ENCODE assay signal across 30 cellular contexts in genomic region chr1:184669400-184669799, GRCh38.
"Had no signal": no experiment of that assay in that cellular context is flagged by ENCODE, and none has a peak within 500 bp of the region (broad histone marks: within the 10 kb centered on the region; RNA-seq: fewer than 3 reads in every experiment).

No MANE protein-coding gene starts in this region.

- H3K4me3 Mint-ChIP-seq: activated B cell treated with CpG ODN at 0.5 μM for 24 hours; activated CD8-positive, alpha-beta T cell treated with anti-CD3 and anti-CD28 coated beads for 36 hours; activated T-cell treated with anti-CD3 and anti-CD28 coated beads, Interleukin-2, amount 50 U/mL, for 4 hours; central memory CD8-positive, alpha-beta T cell; natural killer cell treated with Interleukin-12 subunit alpha and Interleukin-12 subunit beta and Interleukin-15 and Interleukin-18, amount 100 ng/mL, for 72 hours; stimulated activated effector memory CD8-positive, alpha-beta T cell treated with anti-CD3 and anti-CD28 coated beads, Interleukin-12 subunit alpha, Interleukin-12 subunit beta, amount 100 ng/mL, for 72 hours; stimulated activated naive CD8-positive, alpha-beta T cell treated with anti-CD3 and anti-CD28 coated beads, Interleukin-15, amount 100 ng/mL, for 72 hours; type B pancreatic cell had no signal

- H3K36me3 ChIP-seq: left ventricle myocardium inferior, ovary, sigmoid colon, uterus had no signal

- H3K27ac Mint-ChIP-seq: activated B cell treated with CpG ODN at 0.5 μM for 24 hours; activated CD8-positive, alpha-beta T cell treated with anti-CD3 and anti-CD28 coated beads for 36 hours; activated naive CD4-positive, alpha-beta T cell treated with anti-CD3 and anti-CD28 coated beads, Interleukin-2, amount 50 U/mL, for 72 hours; natural killer cell treated with Interleukin-12 subunit alpha and Interleukin-12 subunit beta and Interleukin-15 and Interleukin-18, amount 100 ng/mL, for 72 hours; stimulated activated effector memory CD8-positive, alpha-beta T cell treated with anti-CD3 and anti-CD28 coated beads, Interleukin-12 subunit alpha, Interleukin-12 subunit beta, amount 100 ng/mL, for 72 hours; stimulated activated naive CD8-positive, alpha-beta T cell treated with anti-CD3 and anti-CD28 coated beads, Interleukin-15, amount 100 ng/mL, for 72 hours had no signal

- H3K4me1 ChIP-seq: uterus had no signal

- DNase-seq: activated B cell treated with CpG ODN at 0.5 μM for 24 hours; activated CD4-positive, alpha-beta T cell treated with anti-CD3 and anti-CD28 coated beads, Interleukin-2, amount 50 U/mL, for 1 hour; activated CD8-positive, alpha-beta T cell treated with anti-CD3 and anti-CD28 coated beads for 36 hours; activated naive CD4-positive, alpha-beta T cell; activated T-cell treated with anti-CD3 and anti-CD28 coated beads, Interleukin-2, amount 50 U/mL, for 4 hours; anterior cingulate cortex; dermis blood vessel endothelial cell; effector CD8-positive, alpha-beta T cell; islet precursor cell; left ventricle myocardium inferior; mucosa of descending colon; ovary; psoas muscle; sigmoid colon; small intestine; stimulated activated CD4-positive, alpha-beta T cell treated with anti-CD3 and anti-CD28 coated beads, Interleukin-4, amount 100 ng/mL, for 24 hours; stimulated activated naive CD8-positive, alpha-beta T cell treated with anti-CD3 and anti-CD28 coated beads, Interleukin-15, amount 100 ng/mL, for 72 hours; substantia nigra; SW 1271; T-helper 2 cell; uterus had no signal

- H3K4me3 ChIP-seq: left ventricle myocardium inferior, lung, mucosa of descending colon, ovary, psoas muscle, sigmoid colon, uterus had no signal

- H3K4me1 Mint-ChIP-seq: activated B cell treated with CpG ODN at 0.5 μM for 24 hours; central memory CD8-positive, alpha-beta T cell; stimulated activated effector memory CD8-positive, alpha-beta T cell treated with anti-CD3 and anti-CD28 coated beads, Interleukin-12 subunit alpha, Interleukin-12 subunit beta, amount 100 ng/mL, for 72 hours had no signal

- H3K36me3 Mint-ChIP-seq: activated naive CD4-positive, alpha-beta T cell treated with anti-CD3 and anti-CD28 coated beads, Interleukin-2, amount 50 U/mL, for 72 hours; natural killer cell treated with Interleukin-12 subunit alpha and Interleukin-12 subunit beta and Interleukin-15 and Interleukin-18, amount 100 ng/mL, for 72 hours; stimulated activated effector memory CD8-positive, alpha-beta T cell treated with anti-CD3 and anti-CD28 coated beads, Interleukin-12 subunit alpha, Interleukin-12 subunit beta, amount 100 ng/mL, for 72 hours; type B pancreatic cell had no signal

- FAIRE-seq: bronchial epithelial cell, colon, frontal cortex, small intestine had no signal

- H3K27ac ChIP-seq: left ventricle myocardium inferior, ovary, psoas muscle, sigmoid colon, uterus had no signal

- H3K27me3 ChIP-seq: ovary, sigmoid colon, uterus had no signal

- H3K9me3 ChIP-seq: left ventricle myocardium inferior, mucosa of descending colon, ovary, psoas muscle, sigmoid colon, uterus had no signal

- H3K9me3 Mint-ChIP-seq: activated B cell treated with CpG ODN at 0.5 μM for 24 hours; activated CD8-positive, alpha-beta T cell treated with anti-CD3 and anti-CD28 coated beads for 36 hours; activated naive CD4-positive, alpha-beta T cell treated with anti-CD3 and anti-CD28 coated beads, Interleukin-2, amount 50 U/mL, for 72 hours; activated T-cell treated with anti-CD3 and anti-CD28 coated beads, Interleukin-2, amount 50 U/mL, for 4 hours; central memory CD8-positive, alpha-beta T cell; natural killer cell treated with Interleukin-12 subunit alpha and Interleukin-12 subunit beta and Interleukin-15 and Interleukin-18, amount 100 ng/mL, for 72 hours; stimulated activated effector memory CD8-positive, alpha-beta T cell treated with anti-CD3 and anti-CD28 coated beads, Interleukin-12 subunit alpha, Interleukin-12 subunit beta, amount 100 ng/mL, for 72 hours; stimulated activated naive CD8-positive, alpha-beta T cell treated with anti-CD3 and anti-CD28 coated beads, Interleukin-15, amount 100 ng/mL, for 72 hours; type B pancreatic cell had no signal
